ENCODE assay signal across 8 cellular contexts in the genomic region with DNA sequence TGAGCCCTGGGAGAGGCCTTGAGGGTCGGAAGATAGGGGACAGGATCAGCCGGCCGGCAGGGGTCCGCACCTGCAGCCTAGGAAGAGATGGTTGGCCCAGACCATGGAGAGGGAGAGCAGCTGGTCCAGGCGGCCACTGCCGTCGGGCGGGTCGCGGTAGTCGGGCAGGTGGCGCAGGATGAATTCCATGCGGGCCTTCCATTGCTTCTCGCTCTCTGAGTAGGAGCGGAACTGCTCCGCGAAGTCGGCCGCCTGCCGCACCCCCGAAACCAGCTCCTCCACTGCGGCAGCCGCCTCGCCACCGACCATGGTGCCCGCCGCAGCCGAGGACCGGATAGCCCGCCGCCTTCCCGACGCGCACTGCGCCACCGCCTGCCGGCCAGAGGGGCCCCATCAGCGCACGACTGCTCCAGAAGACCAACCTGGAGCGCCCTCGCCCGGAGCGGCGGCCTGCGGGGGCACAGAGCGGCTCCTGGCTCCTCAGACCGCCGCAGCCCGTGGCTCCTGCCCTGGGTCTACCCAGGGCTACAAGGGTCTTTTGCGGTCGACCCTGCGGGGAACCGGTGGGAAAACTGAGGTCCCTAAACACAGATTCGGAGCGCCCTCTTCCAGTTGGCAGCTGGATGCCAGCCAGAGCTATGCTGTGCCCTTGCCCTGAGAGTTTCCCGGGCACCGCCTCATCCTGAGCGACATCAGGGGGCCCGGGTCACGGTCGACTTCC. TPM values are rescaled to one million over a fixed set of nuclear protein-coding genes. Genes with fewer than 3 reads are reported as not detected.
DNase-seq lines count a peak whose midpoint lies in the region; ATAC-seq and TF ChIP-seq lines count a peak whose summit lies in the region.

TSS of gene CDKN2AIPNL (minus strand) at position 336 of the 721 bp plus-strand sequence. CDS start at position 309, 27 bp downstream.

- peak within 1 kb of the TSS; percentile 72 for H3K4me3 ChIP-seq in SJSA1
- peak within 1 kb of the TSS; percentile 68 to 91 for H3K4me3 ChIP-seq in neuronal stem cell (ENCODE audit: low read length in 2 of 2)

- no peak within 1 kb of the TSS for H2BK20ac ChIP-seq in H9 (ENCODE audit: low read depth, low read length, poor library complexity, severe bottlenecking)

- H3K36me3 ChIP-seq in SJSA1 (peaks cover 21% of the 10 kb centered on the region), neuronal stem cell (replicated peaks in 1 of 2; ENCODE audit: control insufficient read depth in 2 of 2, insufficient read depth in 2 of 2, low read length in 2 of 2) (peaks cover 0 to 24% of the 10 kb centered on the region in 2 donors)

- H3K4me2 ChIP-seq in H9 (ENCODE audit: insufficient read depth, insufficient read length, low read length) (peak within 1 kb of the TSS; percentile 97), neuronal stem cell (ENCODE audit: insufficient read depth, low read length, poor library complexity, severe bottlenecking) (peak within 1 kb of the TSS; percentile 65)

- TF ChIP-seq CTCF in H9 (conservative IDR thresholded peaks at IDR 0.05): peak; percentile 80
- peak; percentile 94 for TF ChIP-seq CTCF in foreskin keratinocyte (conservative IDR thresholded peaks at IDR 0.05)
- no peak for TF ChIP-seq CTCF in subcutaneous adipose tissue (IDR thresholded peaks at IDR 0.05; ENCODE audit: low read depth)

- H4K8ac ChIP-seq in H9 (replicated peaks; ENCODE audit: insufficient read length, low read depth, low read length) (no peak within 1 kb of the TSS), neuronal stem cell (ENCODE audit: low read depth, low read length) (peak within 1 kb of the TSS; percentile 86)

- H4K91ac ChIP-seq in H9 (ENCODE audit: insufficient read length, low read depth, low read length) (no peak within 1 kb of the TSS), neuronal stem cell (ENCODE audit: low read depth, low read length, poor library complexity) (no peak within 1 kb of the TSS)

- H3T11ph ChIP-seq in H9 (ENCODE audit: low read length): no peak within 1 kb of the TSS

- no peak within 1 kb of the TSS for H3K4ac ChIP-seq in H9 (ENCODE audit: low read depth, low read length)
- H3K4ac ChIP-seq in neuronal stem cell (ENCODE audit: low read length): no peak within 1 kb of the TSS

- no peak within 1 kb of the TSS for H3K56ac ChIP-seq in H9 (ENCODE audit: insufficient read length, low read depth, low read length)

- H3K4me3 Mint-ChIP-seq in H9: peak within 1 kb of the TSS; percentile 98

- DNase-seq in GM03348 (ENCODE audit: low spot score): peak; percentile 98
- peak; percentile 92 for DNase-seq in H9
- peak; percentile 82 for DNase-seq in M059J (ENCODE audit: low read depth)
- DNase-seq in SJSA1 (ENCODE audit: low read depth in 1 of 2, low spot score in 2 of 2): peak; percentile 87 to 94
- peak; percentile 77 to 90 (median 80) for DNase-seq in activated naive CD4-positive, alpha-beta T cell (lab: John Stamatoyannopoulos, UW)
- peak in 1 of 2 donors; percentile 72 for DNase-seq in foreskin keratinocyte
- peak; percentile 81 for DNase-seq in neuronal stem cell (ENCODE audit: low spot score)

- H2BK120ac ChIP-seq in H9 (ENCODE audit: low read depth, low read length, poor library complexity, severe bottlenecking) (no peak within 1 kb of the TSS), neuronal stem cell (ENCODE audit: low read depth, low read length) (peak within 1 kb of the TSS; percentile 94)

- H3K9me3 Mint-ChIP-seq in H9: no peaks in the 10 kb centered on the region

- H3K23ac ChIP-seq in H9 (ENCODE audit: insufficient read length, low read depth, low read length) (peak within 1 kb of the TSS; percentile 37), neuronal stem cell (ENCODE audit: low read depth, low read length, poor library complexity) (peak within 1 kb of the TSS; percentile 98)

- H3K27me3 Mint-ChIP-seq in H9 (ENCODE audit: low read depth): no peaks in the 10 kb centered on the region

- no peaks in the 10 kb centered on the region for H3K27me3 ChIP-seq in H9 (ENCODE audit: insufficient read depth, low read length)
- no peaks in the 10 kb centered on the region for H3K27me3 ChIP-seq in SJSA1 (replicated peaks)
- H3K27me3 ChIP-seq in foreskin keratinocyte: no peaks in the 10 kb centered on the region
- H3K27me3 ChIP-seq in neuronal stem cell (ENCODE audit: control insufficient read depth in 3 of 3, insufficient read depth in 3 of 3, low read depth in 1 of 3, low read length in 3 of 3): peaks cover 0 to 6% (median 0%) of the 10 kb centered on the region in 3 experiments

- H3K27ac ChIP-seq in H9 (ENCODE audit: insufficient read length, low read depth, low read length) (no peak within 1 kb of the TSS), SJSA1 (no peak within 1 kb of the TSS), foreskin keratinocyte (peak within 1 kb of the TSS; percentile 6), neuronal stem cell (replicated peaks; ENCODE audit: low read length) (peak within 1 kb of the TSS; percentile 56)

- H3K4me1 Mint-ChIP-seq in H9: peaks cover 36 to 39% of the 10 kb centered on the region in 2 experiments

- H2AFZ ChIP-seq in H9 (ENCODE audit: low read length) (no peak within 1 kb of the TSS), neuronal stem cell (ENCODE audit: low read length) (peak within 1 kb of the TSS; percentile 96)

- H3K79me1 ChIP-seq in H9 (ENCODE audit: insufficient read depth, low read depth, low read length, poor library complexity, severe bottlenecking) (peaks cover 5% of the 10 kb centered on the region), neuronal stem cell (ENCODE audit: low read depth, low read length) (peaks cover 5% of the 10 kb centered on the region)

- H2BK12ac ChIP-seq in H9 (ENCODE audit: insufficient read length, low read depth, low read length) (no peak within 1 kb of the TSS), neuronal stem cell (ENCODE audit: low read length) (peak within 1 kb of the TSS; percentile 73)

- no peak within 1 kb of the TSS for H2AK5ac ChIP-seq in H9 (ENCODE audit: insufficient read length, low read length)
- peak within 1 kb of the TSS; percentile 90 for H2AK5ac ChIP-seq in neuronal stem cell (ENCODE audit: low read depth, low read length)

- ATAC-seq in foreskin keratinocyte: peak; percentile 94

- peaks cover 8% of the 10 kb centered on the region; the same call in 1 of the 2 replicates for H3K79me2 ChIP-seq in H9 (ENCODE audit: insufficient read depth, low read length)

- no peaks in the 10 kb centered on the region for H4K20me1 ChIP-seq in H9 (ENCODE audit: control insufficient read depth, insufficient read depth, insufficient read length)

- H4K5ac ChIP-seq in H9 (ENCODE audit: insufficient read length, low read depth, low read length): no peak within 1 kb of the TSS

- H3K27ac Mint-ChIP-seq in H9: peak within 1 kb of the TSS; percentile 81 to 98 (median 96); a peak in 6 of 7 replicates

- H2BK15ac ChIP-seq in H9 (ENCODE audit: low read depth, low read length) (no peak within 1 kb of the TSS; the same call in 1 of the 2 replicates), neuronal stem cell (ENCODE audit: low read length) (peak within 1 kb of the TSS; percentile 99)

- H3K4me1 ChIP-seq in H9 (ENCODE audit: insufficient read depth, low read length) (no peaks in the 10 kb centered on the region; the same call in 1 of the 2 replicates), SJSA1 (replicated peaks) (peaks cover 12% of the 10 kb centered on the region), foreskin keratinocyte (peaks cover 11% of the 10 kb centered on the region), neuronal stem cell (ENCODE audit: control insufficient read depth in 2 of 2, insufficient read depth in 1 of 2, low read depth in 1 of 2, low read length in 2 of 2) (peaks cover 8 to 9% of the 10 kb centered on the region in 2 donors)

- peak within 1 kb of the TSS; percentile 64 for H3K9ac ChIP-seq in H9 (ENCODE audit: extremely low read depth, insufficient read length, low read length)
- peak within 1 kb of the TSS; percentile 91 for H3K9ac ChIP-seq in neuronal stem cell (ENCODE audit: low read depth, low read length, poor library complexity)

- peak within 1 kb of the TSS; percentile 33 for H3K14ac ChIP-seq in H9 (ENCODE audit: insufficient read depth, low read length)
- H3K14ac ChIP-seq in neuronal stem cell (ENCODE audit: low read length): peak within 1 kb of the TSS; percentile 71

- no CpG with 5 or more reads among the region's 61 CpGs for WGBS in H9 (ENCODE audit: extremely low coverage, insufficient read length, low lambda C conversion rate)
- WGBS in neuronal stem cell (ENCODE audit: extremely low coverage in 2 of 2, insufficient read length in 2 of 2, insufficient replicate concordance in 1 of 2), 2 donors: no CpG with 5 or more reads among the region's 61 CpGs

- peaks cover 9 to 22% (median 15%) of the 10 kb centered on the region in 3 experiments; a peak in 6 of 7 replicates for H3K36me3 Mint-ChIP-seq in H9 (ENCODE audit: insufficient read depth in 1 of 3, low read depth in 3 of 3)

- H2BK5ac ChIP-seq in H9 (ENCODE audit: insufficient read length, low read length) (no peak within 1 kb of the TSS), neuronal stem cell (ENCODE audit: low read length) (peak within 1 kb of the TSS; percentile 63)

- peak within 1 kb of the TSS; percentile 72 for H3K18ac ChIP-seq in H9 (ENCODE audit: insufficient read length, low read depth, low read length)
- H3K18ac ChIP-seq in neuronal stem cell (ENCODE audit: low read length): peak within 1 kb of the TSS; percentile 97

- H3K23me2 ChIP-seq in H9 (ENCODE audit: insufficient read length, low read depth, low read length, poor library complexity, severe bottlenecking): peaks cover 8% of the 10 kb centered on the region

- no peaks in the 10 kb centered on the region for H3K9me3 ChIP-seq in H9 (ENCODE audit: control insufficient read depth, low read depth, low read length)
- no peaks in the 10 kb centered on the region for H3K9me3 ChIP-seq in SJSA1 (replicated peaks)
- H3K9me3 ChIP-seq in neuronal stem cell (replicated peaks in 1 of 2; ENCODE audit: control insufficient read depth in 2 of 2, insufficient read depth in 1 of 2, low read depth in 1 of 2, low read length in 2 of 2): no peaks in the 10 kb centered on the region

RNA-seq across cellular contexts. Expression of gene CDKN2AIPNL, which starts in this region (rescaled TPM):
- 60.0 and 60.3 TPM in 2 replicates for total RNA-seq in H9 (2021)
- 29.9 and 37.1 TPM in 2 replicates for total RNA-seq in M059J (2014; rRNA removed; shearing (Covaris generic))
- total RNA-seq in SJSA1 (2014; rRNA removed; shearing (Covaris generic)): 65.1 and 106 TPM in 2 replicates
- 28.4 and 37.8 TPM in 2 replicates for total RNA-seq in foreskin keratinocyte
- 33.6 and 40.7 TPM in 2 replicates for polyA plus RNA-seq in foreskin keratinocyte
- polyA plus RNA-seq in neuronal stem cell (2013, experiment 1 of 2): 58.5 TPM
- polyA plus RNA-seq in neuronal stem cell (2013, experiment 2 of 2): 58.2 TPM
- 10 to 100 TPM; 13.8 to 18.7 (median 14.3) TPM for total RNA-seq in subcutaneous adipose tissue

Comparison
In these comparisons a context has a peak if more than half of its experiments do, and no peak if none do; other contexts are left out.
1. H3K27ac ChIP-seq: peak in foreskin keratinocyte (single experiment) and neuronal stem cell (single experiment); none in H9 (single experiment) and SJSA1 (single experiment).